22 cellular contexts compared by ENCODE assay signal in the genomic region with DNA sequence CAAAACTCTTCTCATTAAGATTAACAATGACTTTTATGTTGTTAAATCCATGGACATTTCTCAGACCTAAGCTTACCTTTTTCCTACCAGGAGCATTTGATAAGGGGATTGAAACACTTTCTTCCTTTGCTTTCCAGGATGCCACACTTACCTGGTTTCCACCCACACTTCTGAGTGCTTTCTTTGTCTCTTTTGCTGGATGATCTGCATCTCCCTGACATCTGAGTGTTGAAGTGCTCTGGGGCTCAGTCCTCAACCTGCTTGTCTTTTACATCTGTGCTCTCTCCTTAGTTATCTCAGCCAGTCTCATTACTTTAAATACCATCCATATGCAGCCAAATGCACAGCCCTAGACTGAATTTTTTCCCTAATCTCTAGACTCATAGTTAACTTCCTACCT. TPM values are rescaled to one million over a fixed set of nuclear protein-coding genes. Genes with fewer than 3 reads are reported as not detected.
"Had no signal": no experiment of that assay in that cellular context is flagged by ENCODE, and none has a peak within 500 bp of the region (broad histone marks: within the 10 kb centered on the region; RNA-seq: fewer than 3 reads in every experiment).

No MANE protein-coding gene starts in this region.

- H3K27me3 ChIP-seq: colonic mucosa, esophagus squamous epithelium, gastrocnemius medialis, left lung had no signal

- H3K4me1 ChIP-seq: colonic mucosa, esophagus squamous epithelium, gastrocnemius medialis, heart right ventricle, left lung, lower lobe of right lung had no signal

- H3K27ac ChIP-seq: colonic mucosa, epithelial cell of prostate, esophagus squamous epithelium, gastrocnemius medialis, heart right ventricle, left lung, lower lobe of right lung had no signal

- H3K9me3 ChIP-seq: colonic mucosa, esophagus squamous epithelium, gastrocnemius medialis, left lung, lower lobe of right lung, mucosa of descending colon had no signal

- H3K4me3 ChIP-seq: colonic mucosa, esophagus squamous epithelium, gastrocnemius medialis, heart right ventricle, left lung, lower lobe of right lung, mucosa of descending colon had no signal

- H3K36me3 ChIP-seq: colonic mucosa, esophagus squamous epithelium, gastrocnemius medialis, heart right ventricle, left lung, lower lobe of right lung had no signal

- DNase-seq: colonic mucosa; cortex of kidney; effector CD8-positive, alpha-beta T cell; effector memory CD8-positive, alpha-beta T cell; endodermal cell; erythroblast; esophagus squamous epithelium; foreskin fibroblast; foreskin melanocyte; gastrocnemius medialis; glutamatergic neuron; heart right ventricle; hippocampal formation; left cardiac atrium; left lung; left ventricle myocardium superior; lower lobe of right lung; mesenchymal stem cell; mucosa of descending colon; naive B cell had no signal

RNA-seq across cellular contexts. Expression of gene GRIA1, which starts 22.9 kb away (rescaled TPM):
- polyA plus RNA-seq: keratinocyte had no signal
